In genomic region chr11:8068605-8069221, GRCh38 we compare ENCODE assay signal across 8 cellular contexts. TPM values are rescaled to one million over a fixed set of nuclear protein-coding genes. Genes with fewer than 3 reads are reported as not detected.
DNase-seq lines count a peak whose midpoint lies in the region; ATAC-seq, FAIRE-seq and TF ChIP-seq lines count a peak whose summit lies in the region.

No MANE protein-coding gene starts in this region.

- peak overlapping the region; percentile 9 for H3K4me3 Mint-ChIP-seq in mesothelial cell of epicardium

- H3K36me3 Mint-ChIP-seq in mesothelial cell of epicardium, result no peaks in the 10 kb centered on the region

- no peak for ATAC-seq in HG02852 (IDR thresholded peaks at IDR 0.05; ENCODE audit: unreplicated experiment)
- no peak for ATAC-seq in GM21717 (IDR thresholded peaks at IDR 0.05; ENCODE audit: unreplicated experiment)

- no peak for TF ChIP-seq CTCF in mesothelial cell of epicardium (IDR thresholded peaks at IDR 0.05; ENCODE audit: unreplicated experiment)

- H3K9me3 Mint-ChIP-seq in mesothelial cell of epicardium, result no peaks in the 10 kb centered on the region

- no peak for TF ChIP-seq POLR2A in GM12891 (IDR thresholded peaks at IDR 0.05; ENCODE audit: low read depth, low read length)

- H3K27ac ChIP-seq in cingulate gyrus (ENCODE audit: low read depth, low read length), result peak overlapping the region; percentile 54

- H3K27ac Mint-ChIP-seq in mesothelial cell of epicardium, result peak overlapping the region; percentile 93

- peaks cover 40% of the 10 kb centered on the region for H3K4me1 Mint-ChIP-seq in mesothelial cell of epicardium

- no peak for FAIRE-seq in GM12891 (lab: Jason Lieb, UNC)

- in situ Hi-C loops in ACHN (cut with HindIII; ENCODE audit: low pct_ligation_motif_present, low pct_unique_long_range_greater_than_20kb, low sequenced_read_pairs), result no loop called here

- H3K27me3 Mint-ChIP-seq in mesothelial cell of epicardium (ENCODE audit: low read depth), result peaks cover 27% of the 10 kb centered on the region

- DNase-seq in ACHN, result peak; percentile 89
- peak; percentile 92 for DNase-seq in LHCN-M2 (ENCODE audit: low read depth)
- peak in 1 of 2 experiments; percentile 63 for DNase-seq in mesothelial cell of epicardium (ENCODE audit: low spot score in 2 of 2, unreplicated experiment in 2 of 2)
- no peak for DNase-seq in T-helper 9 cell
- no peak for DNase-seq in GM12891 (ENCODE audit: insufficient read length, low spot score)

TF ChIP-seq in GM12891, 5 proteins besides CTCF, POLR2A, EP300 and RAD21:
- TF ChIP-seq POLR2AphosphoS5 (IDR thresholded peaks at IDR 0.05; ENCODE audit: low read depth, low read length) (no peak), PAX5 (IDR thresholded peaks at IDR 0.05; ENCODE audit: insufficient read depth, low read length, severe bottlenecking) (no peak), TAF1 (IDR thresholded peaks at IDR 0.05; ENCODE audit: low read depth, low read length) (no peak), SPI1 (IDR thresholded peaks at IDR 0.05; ENCODE audit: low read depth, low read length) (no peak), POU2F2 (IDR thresholded peaks at IDR 0.05; ENCODE audit: low read depth, low read length) (no peak)

RNA-seq across cellular contexts. Expression of gene TUB, which starts 12.3 kb away (rescaled TPM):
- total RNA-seq in LHCN-M2 (2014; rRNA removed) (4.1 and 5.3 TPM in 2 replicates), mesothelial cell of epicardium (51.7 to 53.4 TPM (median 52.8 TPM) in 3 replicates)
- 5.1 TPM for polyA plus RNA-seq in LHCN-M2 (2012)
- polyA plus RNA-seq in GM12891 (2012; ENCODE audit: low read depth, missing spikeins), result 0.14 TPM

Comparison
In these comparisons a context has a peak if more than half of its experiments do, and no peak if none do; other contexts are left out.
1. DNase-seq: peak in ACHN (single experiment) and LHCN-M2 (single experiment); none in T-helper 9 cell (single experiment) and GM12891 (single experiment).